Comparison of ENCODE assay signal across 11 cellular contexts in genomic region chr17:79664925-79665738, GRCh38. TPM values are rescaled to one million over a fixed set of nuclear protein-coding genes. Genes with fewer than 3 reads are reported as not detected.
DNase-seq lines count a peak whose midpoint lies in the region; ATAC-seq, FAIRE-seq and TF ChIP-seq lines count a peak whose summit lies in the region.
"Had no signal": no experiment of that assay in that cellular context is flagged by ENCODE, and none has a peak within 500 bp of the region (broad histone marks: within the 10 kb centered on the region; RNA-seq: fewer than 3 reads in every experiment).

No MANE protein-coding gene starts in this region.

- in situ Hi-C loops in G401 (cut with HindIII; ENCODE audit: low sequenced_read_pairs), result no loop called here

- H4K91ac ChIP-seq in trophoblast cell (ENCODE audit: low read depth, low read length), result no peak overlapping the region

- H3K9me3 ChIP-seq in Peyer's patch (no peaks in the 10 kb centered on the region), trophoblast cell (ENCODE audit: insufficient read depth, low read depth, low read length) (no peaks in the 10 kb centered on the region)
- H3K9me3 ChIP-seq: ascending aorta had no signal

- no peak overlapping the region for H3K4ac ChIP-seq in trophoblast cell (ENCODE audit: low read depth, low read length)

- no CpG with 5 or more reads among the region's 23 CpGs for WGBS in trophoblast cell (ENCODE audit: extremely low coverage, insufficient coverage, insufficient read length)

- H3K4me3 ChIP-seq in Peyer's patch (no peak overlapping the region), foreskin fibroblast (ENCODE audit: low read depth in 1 of 2, low read length in 2 of 2) (no peak overlapping the region), trophoblast cell (ENCODE audit: low read depth, low read length) (no peak overlapping the region)
- H3K4me3 ChIP-seq: ascending aorta had no signal

- H3K27ac ChIP-seq in Peyer's patch, result no peak overlapping the region
- H3K27ac ChIP-seq in trophoblast cell (ENCODE audit: low read depth, low read length), result no peak overlapping the region
- H3K27ac ChIP-seq: ascending aorta had no signal

- H2BK120ac ChIP-seq in trophoblast cell (ENCODE audit: insufficient read depth, low read length, poor library complexity), result no peak overlapping the region

- H3K79me2 ChIP-seq in trophoblast cell (ENCODE audit: control insufficient read depth, insufficient read depth, low read length, poor library complexity), result no peaks in the 10 kb centered on the region

- H3K23ac ChIP-seq in trophoblast cell (ENCODE audit: low read length), result no peak overlapping the region

- TF ChIP-seq POLR2A in Peyer's patch (IDR thresholded peaks at IDR 0.05), result no peak

- no peak overlapping the region for H3K14ac ChIP-seq in trophoblast cell (ENCODE audit: low read length)

- no peak overlapping the region for H3K18ac ChIP-seq in trophoblast cell (ENCODE audit: low read length)

- no peak overlapping the region for H3K9ac ChIP-seq in trophoblast cell (ENCODE audit: low read length)

- peak overlapping the region; percentile 78 for H4K8ac ChIP-seq in trophoblast cell (ENCODE audit: low read depth, low read length)

- peak overlapping the region; percentile 77 for H2AFZ ChIP-seq in trophoblast cell (ENCODE audit: insufficient read depth, low read length, poor library complexity)

- H3K4me2 ChIP-seq in trophoblast cell (ENCODE audit: low read length), result peak overlapping the region; percentile 64

- DNase-seq in G401 (ENCODE audit: low spot score) (peak; percentile 82), Peyer's patch (peak in 2 of 3 donors; percentile 62 to 64), foreskin fibroblast (peak; percentile 25 to 65), trophoblast cell (peak; percentile 5 to 43), HTR-8/SVneo (ENCODE audit: insufficient read length, low spot score) (no peak), NCI-H748 treated with DMSO at 0.1 percent for 48 hours (lab: John Stamatoyannopoulos, UW) (no peak)
- DNase-seq: naive B cell had no signal

- TF ChIP-seq CTCF in Peyer's patch (IDR thresholded peaks at IDR 0.05), result no peak
- no peak for TF ChIP-seq CTCF in foreskin fibroblast (IDR thresholded peaks at IDR 0.05; ENCODE audit: low read depth, low read length)

- FAIRE-seq in HTR-8/SVneo (lab: Jason Lieb, UNC), result no peak

- no peak overlapping the region for H2BK5ac ChIP-seq in trophoblast cell (ENCODE audit: low read depth, low read length, poor library complexity)

- no peak overlapping the region for H2BK12ac ChIP-seq in trophoblast cell (ENCODE audit: low read length)

- H3K79me1 ChIP-seq in trophoblast cell (ENCODE audit: low read length), result no peaks in the 10 kb centered on the region

- H2AK5ac ChIP-seq in trophoblast cell (ENCODE audit: low read length), result no peak overlapping the region

- H3K4me1 ChIP-seq in Peyer's patch, result peaks cover 0 to 4% (median 0%) of the 10 kb centered on the region in 4 donors
- H3K4me1 ChIP-seq in trophoblast cell (ENCODE audit: control insufficient read depth in 1 of 2, insufficient read depth in 2 of 2, low read length in 2 of 2), result peaks cover 7 to 9% of the 10 kb centered on the region in 2 experiments
- H3K4me1 ChIP-seq: ascending aorta had no signal

- ATAC-seq in GM18907 (IDR thresholded peaks at IDR 0.05; ENCODE audit: unreplicated experiment), result no peak
- no peak for ATAC-seq in HG03139 (IDR thresholded peaks at IDR 0.05; ENCODE audit: unreplicated experiment)
- ATAC-seq: T-cell had no signal

- H3K36me3 ChIP-seq in Peyer's patch (no peaks in the 10 kb centered on the region), trophoblast cell (ENCODE audit: control insufficient read depth in 1 of 2, insufficient read depth in 2 of 2, low read length in 2 of 2) (no peaks in the 10 kb centered on the region)
- H3K36me3 ChIP-seq: ascending aorta had no signal

- H3K27me3 ChIP-seq in Peyer's patch, result no peaks in the 10 kb centered on the region
- H3K27me3 ChIP-seq in trophoblast cell (ENCODE audit: insufficient read depth, low read length), result no peaks in the 10 kb centered on the region
- H3K27me3 ChIP-seq: ascending aorta had no signal

- no peak overlapping the region for H4K12ac ChIP-seq in trophoblast cell (ENCODE audit: low read depth, low read length)

RNA-seq across cellular contexts. Expression of gene RBFOX3, which starts 54.3 kb away (rescaled TPM):
- total RNA-seq in G401 (2014; rRNA removed; shearing (Covaris generic)), result not detected in 2 replicates
- under 1 TPM in 1 of 4 donors, not detected in 3; 0.40 TPM for total RNA-seq in Peyer's patch
- 0.04 TPM in 1 of 2 replicates, not detected in the other for polyA plus RNA-seq in trophoblast cell (2013)
- total RNA-seq: ascending aorta, T-cell had no signal

Comparison
In these comparisons a context has a peak if more than half of its experiments do, and no peak if none do; other contexts are left out.
1. DNase-seq: peak in G401 (single experiment), Peyer's patch (2 of 3), foreskin fibroblast (2 of 2) and trophoblast cell (2 of 2); none in HTR-8/SVneo (single experiment) and NCI-H748 treated with DMSO at 0.1 percent for 48 hours (single experiment).